1 cellular context compared by ENCODE assay signal in the genomic region with DNA sequence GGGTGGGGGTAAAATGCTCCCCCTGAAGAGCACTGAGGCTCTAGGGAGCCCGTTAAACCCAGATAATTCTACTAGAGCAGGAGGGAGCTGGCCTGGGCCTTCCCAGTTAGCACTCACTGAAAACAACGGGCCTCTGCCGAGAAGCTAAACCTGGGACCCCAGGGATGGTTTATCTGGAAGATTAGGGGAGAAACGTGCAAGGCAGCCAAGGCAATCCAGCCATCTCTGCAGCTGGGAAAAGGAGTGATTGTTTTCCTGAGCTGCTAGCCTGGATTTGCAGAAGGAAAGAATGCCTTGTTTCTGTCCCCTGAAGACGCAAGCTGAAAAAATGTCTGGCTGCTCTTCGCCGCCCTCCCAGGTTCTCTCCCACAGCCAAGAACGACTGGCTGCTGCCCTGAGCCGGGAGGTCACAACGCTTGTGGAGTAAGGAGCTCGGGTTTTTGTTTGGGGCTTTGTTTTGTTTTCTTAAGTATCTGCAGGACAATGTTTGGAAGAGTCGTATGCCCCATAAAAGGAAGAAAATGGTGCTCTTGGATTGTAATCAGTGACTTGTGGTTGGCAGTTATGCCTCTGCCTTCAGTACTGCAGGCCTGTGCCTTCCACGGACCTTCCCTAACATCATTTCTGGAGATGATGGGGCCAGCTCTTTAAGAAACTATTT.
TF ChIP-seq lines count a peak whose summit lies in the region.

No MANE protein-coding gene starts in this region.

TF ChIP-seq in WTC11, 78 proteins besides CTCF, POLR2A, EP300 and RAD21 (continued from another document):
- TF ChIP-seq, protein P1, sequence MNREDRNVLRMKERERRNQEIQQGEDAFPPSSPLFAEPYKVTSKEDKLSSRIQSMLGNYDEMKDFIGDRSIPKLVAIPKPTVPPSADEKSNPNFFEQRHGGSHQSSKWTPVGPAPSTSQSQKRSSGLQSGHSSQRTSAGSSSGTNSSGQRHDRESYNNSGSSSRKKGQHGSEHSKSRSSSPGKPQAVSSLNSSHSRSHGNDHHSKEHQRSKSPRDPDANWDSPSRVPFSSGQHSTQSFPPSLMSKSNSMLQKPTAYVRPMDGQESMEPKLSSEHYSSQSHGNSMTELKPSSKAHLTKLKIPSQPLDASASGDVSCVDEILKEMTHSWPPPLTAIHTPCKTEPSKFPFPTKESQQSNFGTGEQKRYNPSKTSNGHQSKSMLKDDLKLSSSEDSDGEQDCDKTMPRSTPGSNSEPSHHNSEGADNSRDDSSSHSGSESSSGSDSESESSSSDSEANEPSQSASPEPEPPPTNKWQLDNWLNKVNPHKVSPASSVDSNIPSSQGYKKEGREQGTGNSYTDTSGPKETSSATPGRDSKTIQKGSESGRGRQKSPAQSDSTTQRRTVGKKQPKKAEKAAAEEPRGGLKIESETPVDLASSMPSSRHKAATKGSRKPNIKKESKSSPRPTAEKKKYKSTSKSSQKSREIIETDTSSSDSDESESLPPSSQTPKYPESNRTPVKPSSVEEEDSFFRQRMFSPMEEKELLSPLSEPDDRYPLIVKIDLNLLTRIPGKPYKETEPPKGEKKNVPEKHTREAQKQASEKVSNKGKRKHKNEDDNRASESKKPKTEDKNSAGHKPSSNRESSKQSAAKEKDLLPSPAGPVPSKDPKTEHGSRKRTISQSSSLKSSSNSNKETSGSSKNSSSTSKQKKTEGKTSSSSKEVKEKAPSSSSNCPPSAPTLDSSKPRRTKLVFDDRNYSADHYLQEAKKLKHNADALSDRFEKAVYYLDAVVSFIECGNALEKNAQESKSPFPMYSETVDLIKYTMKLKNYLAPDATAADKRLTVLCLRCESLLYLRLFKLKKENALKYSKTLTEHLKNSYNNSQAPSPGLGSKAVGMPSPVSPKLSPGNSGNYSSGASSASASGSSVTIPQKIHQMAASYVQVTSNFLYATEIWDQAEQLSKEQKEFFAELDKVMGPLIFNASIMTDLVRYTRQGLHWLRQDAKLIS (CRISPR knock-in tag; IDR thresholded peaks at IDR 0.05; ENCODE audit: borderline replicate concordance), result no peak
- TF ChIP-seq ZNF317 (CRISPR knock-in tag; IDR thresholded peaks at IDR 0.05; ENCODE audit: borderline replicate concordance, low read depth), result no peak
- no peak for TF ChIP-seq SP1 (CRISPR knock-in tag; conservative IDR thresholded peaks at IDR 0.05)
- TF ChIP-seq, protein P2, sequence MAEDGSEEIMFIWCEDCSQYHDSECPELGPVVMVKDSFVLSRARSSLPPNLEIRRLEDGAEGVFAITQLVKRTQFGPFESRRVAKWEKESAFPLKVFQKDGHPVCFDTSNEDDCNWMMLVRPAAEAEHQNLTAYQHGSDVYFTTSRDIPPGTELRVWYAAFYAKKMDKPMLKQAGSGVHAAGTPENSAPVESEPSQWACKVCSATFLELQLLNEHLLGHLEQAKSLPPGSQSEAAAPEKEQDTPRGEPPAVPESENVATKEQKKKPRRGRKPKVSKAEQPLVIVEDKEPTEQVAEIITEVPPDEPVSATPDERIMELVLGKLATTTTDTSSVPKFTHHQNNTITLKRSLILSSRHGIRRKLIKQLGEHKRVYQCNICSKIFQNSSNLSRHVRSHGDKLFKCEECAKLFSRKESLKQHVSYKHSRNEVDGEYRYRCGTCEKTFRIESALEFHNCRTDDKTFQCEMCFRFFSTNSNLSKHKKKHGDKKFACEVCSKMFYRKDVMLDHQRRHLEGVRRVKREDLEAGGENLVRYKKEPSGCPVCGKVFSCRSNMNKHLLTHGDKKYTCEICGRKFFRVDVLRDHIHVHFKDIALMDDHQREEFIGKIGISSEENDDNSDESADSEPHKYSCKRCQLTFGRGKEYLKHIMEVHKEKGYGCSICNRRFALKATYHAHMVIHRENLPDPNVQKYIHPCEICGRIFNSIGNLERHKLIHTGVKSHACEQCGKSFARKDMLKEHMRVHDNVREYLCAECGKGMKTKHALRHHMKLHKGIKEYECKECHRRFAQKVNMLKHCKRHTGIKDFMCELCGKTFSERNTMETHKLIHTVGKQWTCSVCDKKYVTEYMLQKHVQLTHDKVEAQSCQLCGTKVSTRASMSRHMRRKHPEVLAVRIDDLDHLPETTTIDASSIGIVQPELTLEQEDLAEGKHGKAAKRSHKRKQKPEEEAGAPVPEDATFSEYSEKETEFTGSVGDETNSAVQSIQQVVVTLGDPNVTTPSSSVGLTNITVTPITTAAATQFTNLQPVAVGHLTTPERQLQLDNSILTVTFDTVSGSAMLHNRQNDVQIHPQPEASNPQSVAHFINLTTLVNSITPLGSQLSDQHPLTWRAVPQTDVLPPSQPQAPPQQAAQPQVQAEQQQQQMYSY (CRISPR knock-in tag; IDR thresholded peaks at IDR 0.05), result no peak
- TF ChIP-seq NFYB (CRISPR knock-in tag; conservative IDR thresholded peaks at IDR 0.05; ENCODE audit: low read depth), result no peak
- no peak for TF ChIP-seq GABPB1 (CRISPR knock-in tag; IDR thresholded peaks at IDR 0.05)
- TF ChIP-seq, protein P3, sequence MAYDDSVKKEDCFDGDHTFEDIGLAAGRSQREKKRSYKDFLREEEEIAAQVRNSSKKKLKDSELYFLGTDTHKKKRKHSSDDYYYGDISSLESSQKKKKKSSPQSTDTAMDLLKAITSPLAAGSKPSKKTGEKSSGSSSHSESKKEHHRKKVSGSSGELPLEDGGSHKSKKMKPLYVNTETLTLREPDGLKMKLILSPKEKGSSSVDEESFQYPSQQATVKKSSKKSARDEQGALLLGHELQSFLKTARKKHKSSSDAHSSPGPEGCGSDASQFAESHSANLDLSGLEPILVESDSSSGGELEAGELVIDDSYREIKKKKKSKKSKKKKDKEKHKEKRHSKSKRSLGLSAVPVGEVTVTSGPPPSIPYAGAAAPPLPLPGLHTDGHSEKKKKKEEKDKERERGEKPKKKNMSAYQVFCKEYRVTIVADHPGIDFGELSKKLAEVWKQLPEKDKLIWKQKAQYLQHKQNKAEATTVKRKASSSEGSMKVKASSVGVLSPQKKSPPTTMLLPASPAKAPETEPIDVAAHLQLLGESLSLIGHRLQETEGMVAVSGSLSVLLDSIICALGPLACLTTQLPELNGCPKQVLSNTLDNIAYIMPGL (CRISPR knock-in tag; IDR thresholded peaks at IDR 0.05), result no peak
- TF ChIP-seq ZNF416 (CRISPR knock-in tag; IDR thresholded peaks at IDR 0.05), result no peak
